21 cellular contexts compared by ENCODE assay signal in the genomic region with DNA sequence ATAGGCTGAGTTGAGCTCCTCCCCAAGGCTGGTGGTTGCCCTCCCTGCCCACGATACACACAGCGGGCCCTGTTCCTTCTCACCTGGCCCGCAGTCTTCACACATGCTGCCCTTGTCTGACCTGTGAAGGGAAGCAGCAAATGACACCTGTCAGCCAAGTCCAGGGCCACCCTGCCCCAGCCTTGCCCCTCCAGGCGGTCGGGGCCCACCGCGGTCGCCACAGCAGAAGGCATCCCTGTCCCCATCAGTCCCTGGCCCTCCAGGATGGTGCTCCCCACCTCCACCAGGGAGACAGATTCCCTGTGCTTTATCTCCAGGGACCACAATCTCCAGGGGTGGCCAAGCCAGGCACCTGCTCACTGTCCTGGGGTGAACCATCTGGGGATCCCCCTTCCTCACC.
"Had no signal": no experiment of that assay in that cellular context is flagged by ENCODE, and none has a peak within 500 bp of the region (broad histone marks: within the 10 kb centered on the region; RNA-seq: fewer than 3 reads in every experiment).

No MANE protein-coding gene starts in this region.

- FAIRE-seq: HTR-8/SVneo had no signal

- H3K27ac ChIP-seq: HL-60, RWPE1 had no signal

- H3K9me3 ChIP-seq: SK-N-SH had no signal

- ATAC-seq: Panc1, PC-3 had no signal

- DNase-seq: KBM-7, MV-4-11, NCI-H1048, NCI-H1105, NCI-H1417, NCI-H1436 treated with DMSO at 0.1 percent for 48 hours, NCI-H1694, NCI-H187 treated with DMSO at 0.1 percent for 48 hours, NCI-H2029 treated with DMSO at 0.1 percent for 48 hours, NCI-H2171 treated with DMSO at 0.1 percent for 48 hours, NCI-H510A, NCI-H524 treated with DMSO at 0.1 percent for 48 hours, NCI-H69, NCI-H774, PC-3, SHP77, SK-N-SH had no signal

- H3K9ac ChIP-seq: SK-N-SH had no signal

- H3K4me2 ChIP-seq: SK-N-SH had no signal
